10 cellular contexts compared by ENCODE assay signal in the genomic region with DNA sequence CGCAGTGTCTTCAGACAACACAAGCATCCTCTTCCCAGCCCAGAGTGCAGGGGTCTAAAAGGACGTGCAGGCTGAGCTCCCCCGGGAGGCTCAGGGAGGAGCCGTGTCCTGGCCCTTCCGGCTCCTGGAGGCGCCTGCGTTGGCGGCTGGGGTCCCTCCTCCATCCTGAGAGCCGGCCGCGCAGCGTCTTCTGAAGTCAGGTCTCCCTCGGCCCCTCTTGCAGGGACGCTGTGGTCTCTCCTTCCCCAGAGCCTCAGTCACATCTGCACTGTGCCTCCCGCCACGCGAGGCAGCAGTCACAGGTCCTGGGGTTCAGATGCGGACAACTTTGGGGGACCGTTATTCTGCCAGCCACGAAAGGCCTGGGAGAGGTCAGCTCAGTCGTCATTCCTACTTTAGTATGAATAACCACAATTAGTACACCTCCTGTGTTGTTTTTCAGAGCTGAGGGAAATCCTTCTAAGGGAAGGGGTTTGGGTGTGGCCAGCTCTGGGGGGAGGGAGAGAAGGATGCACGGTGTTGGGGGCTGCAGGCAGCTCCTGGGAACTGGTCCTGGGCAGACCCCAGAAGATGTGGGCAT. TPM values are rescaled to one million over a fixed set of nuclear protein-coding genes. Genes with fewer than 3 reads are reported as not detected.
DNase-seq lines count a peak whose midpoint lies in the region; ATAC-seq and TF ChIP-seq lines count a peak whose summit lies in the region.
"Had no signal": no experiment of that assay in that cellular context is flagged by ENCODE, and none has a peak within 500 bp of the region (broad histone marks: within the 10 kb centered on the region; RNA-seq: fewer than 3 reads in every experiment).

No MANE protein-coding gene starts in this region.

- H3K4me3 Mint-ChIP-seq in osteocyte (ENCODE audit: unreplicated experiment), result peak overlapping the region; percentile 14
- H3K4me3 Mint-ChIP-seq in CD4-positive, alpha-beta memory T cell, result no peak overlapping the region

- H3K27me3 ChIP-seq in heart right ventricle (no peaks in the 10 kb centered on the region), SK-N-SH (ENCODE audit: insufficient read depth) (no peaks in the 10 kb centered on the region)
- no peaks in the 10 kb centered on the region for H3K27me3 ChIP-seq in CD4-positive, alpha-beta memory T cell (ENCODE audit: insufficient read depth, low read length)

- no peak overlapping the region for H2AFZ ChIP-seq in SK-N-SH (ENCODE audit: low read depth)

- 48 to 70% methylated on average over 22 of the region's 22 CpGs for WGBS in heart right ventricle, 2 donors
- 72% methylated on average over 22 of the region's 22 CpGs for WGBS in urinary bladder
- WGBS in SK-N-SH (ENCODE audit: low lambda C conversion rate), result 82% methylated on average over 21 of the region's 22 CpGs

- no peak overlapping the region for H3K4me3 ChIP-seq in astrocyte of the spinal cord (ENCODE audit: low read depth, low read length)
- peak overlapping the region in 7 of 10 donors; percentile 2 to 27 (median 14) for H3K4me3 ChIP-seq in heart right ventricle
- no peak overlapping the region for H3K4me3 ChIP-seq in urinary bladder (ENCODE audit: low read depth, low read length)
- no peak overlapping the region for H3K4me3 ChIP-seq in CD4-positive, alpha-beta memory T cell (ENCODE audit: low read length in 2 of 2)
- H3K4me3 ChIP-seq in SK-N-SH (ENCODE audit: low read depth in 2 of 2, low read length in 1 of 2), result no peak overlapping the region
- H3K4me3 ChIP-seq: K562 had no signal

- H3K36me3 ChIP-seq in heart right ventricle (peaks cover 0 to 13% (median 0%) of the 10 kb centered on the region in 9 donors), urinary bladder (ENCODE audit: insufficient read depth) (no peaks in the 10 kb centered on the region), SK-N-SH (replicated peaks in 1 of 2; ENCODE audit: control insufficient read depth in 1 of 2, insufficient read depth in 2 of 2, low read length in 1 of 2) (no peaks in the 10 kb centered on the region)
- no peaks in the 10 kb centered on the region for H3K36me3 ChIP-seq in CD4-positive, alpha-beta memory T cell (ENCODE audit: insufficient read depth, low read length)

- in situ Hi-C loops in astrocyte of the spinal cord (cut with HindIII; ENCODE audit: low sequenced_read_pairs) (no loop called here), G401 (cut with HindIII; ENCODE audit: low sequenced_read_pairs) (no loop called here)

- H3K36me3 Mint-ChIP-seq in osteocyte (ENCODE audit: unreplicated experiment), result peaks cover 7% of the 10 kb centered on the region
- no peaks in the 10 kb centered on the region for H3K36me3 Mint-ChIP-seq in CD4-positive, alpha-beta memory T cell

- H3K4me1 ChIP-seq in heart right ventricle, result peaks cover 37 to 76% (median 58%) of the 10 kb centered on the region in 9 donors
- no peaks in the 10 kb centered on the region for H3K4me1 ChIP-seq in urinary bladder (ENCODE audit: insufficient read depth)
- H3K4me1 ChIP-seq in CD4-positive, alpha-beta memory T cell (ENCODE audit: insufficient read depth, low read length), result no peaks in the 10 kb centered on the region
- no peaks in the 10 kb centered on the region for H3K4me1 ChIP-seq in SK-N-SH (ENCODE audit: control insufficient read depth in 1 of 2, insufficient read depth in 2 of 2, low read depth in 1 of 2, low read length in 1 of 2)

- H3K9me3 Mint-ChIP-seq in osteocyte (ENCODE audit: unreplicated experiment), result no peaks in the 10 kb centered on the region
- no peaks in the 10 kb centered on the region for H3K9me3 Mint-ChIP-seq in CD4-positive, alpha-beta memory T cell

- DNase-seq in astrocyte of the spinal cord (ENCODE audit: low read depth, low spot score) (peak; percentile 71), heart right ventricle (peak; percentile 65 to 68), osteocyte (ENCODE audit: extremely low spot score, unreplicated experiment) (no peak), G401 (ENCODE audit: low spot score) (no peak), SK-N-SH (no peak)
- DNase-seq in CD4-positive, alpha-beta memory T cell, result no peak

- no peak overlapping the region for H3K9ac ChIP-seq in SK-N-SH

- TF ChIP-seq CTCF in astrocyte of the spinal cord (IDR thresholded peaks at IDR 0.05; ENCODE audit: low read depth, low read length) (no peak), heart right ventricle (IDR thresholded peaks at IDR 0.05) (no peak), osteocyte (IDR thresholded peaks at IDR 0.05) (no peak), SK-N-SH (IDR thresholded peaks at IDR 0.05) (no peak)

- H3K4me2 ChIP-seq in SK-N-SH, result no peak overlapping the region

- ATAC-seq in heart right ventricle, result peak; percentile 5 to 73 (median 37)

- POLR2A ChIA-PET in CD4-positive, alpha-beta memory T cell (lab: Charles Lee; ENCODE audit: partially characterized antibody), result no interaction called here
- POLR2A ChIA-PET in SK-N-SH (lab: Yijun Ruan, JAX), result no interaction called here

- no peaks in the 10 kb centered on the region for H3K9me2 ChIP-seq in SK-N-SH

- no peaks in the 10 kb centered on the region for H3K9me3 ChIP-seq in heart right ventricle
- no peaks in the 10 kb centered on the region for H3K9me3 ChIP-seq in CD4-positive, alpha-beta memory T cell (ENCODE audit: control insufficient read depth in 1 of 2, low read length in 2 of 2)
- no peaks in the 10 kb centered on the region for H3K9me3 ChIP-seq in SK-N-SH

- CTCF ChIA-PET in CD4-positive, alpha-beta memory T cell (lab: Charles Lee; ENCODE audit: partially characterized antibody), result no interaction called here
- CTCF ChIA-PET in SK-N-SH (lab: Yijun Ruan, JAX), result interaction anchor here (1.9 kb wide), 1 partner anchor 33 kb away, joined by 8 read pairs; no protein-coding TSS in a partner anchor

- no peaks in the 10 kb centered on the region for H3K27me3 Mint-ChIP-seq in osteocyte (ENCODE audit: unreplicated experiment)
- H3K27me3 Mint-ChIP-seq in CD4-positive, alpha-beta memory T cell, result peaks cover 2 to 3% of the 10 kb centered on the region in 2 donors

- H3K27ac ChIP-seq in heart right ventricle, result peak overlapping the region; percentile 64 to 90 (median 83)
- H3K27ac ChIP-seq in urinary bladder (ENCODE audit: low read depth), result peak overlapping the region; percentile 89
- H3K27ac ChIP-seq in CD4-positive, alpha-beta memory T cell (ENCODE audit: low read depth, low read length), result no peak overlapping the region
- H3K27ac ChIP-seq in SK-N-SH (ENCODE audit: low read depth in 2 of 2, low read length in 1 of 2), result no peak overlapping the region

- H3F3A ChIP-seq in SK-N-SH (replicated peaks; ENCODE audit: insufficient read depth), result no peaks in the 10 kb centered on the region

- no peak for TF ChIP-seq RAD21 in SK-N-SH (IDR thresholded peaks at IDR 0.05; ENCODE audit: low read length)

- no peaks in the 10 kb centered on the region for H3K79me2 ChIP-seq in SK-N-SH (ENCODE audit: insufficient read depth)

- H3K4me1 Mint-ChIP-seq in osteocyte (ENCODE audit: unreplicated experiment), result peaks cover 59% of the 10 kb centered on the region
- peaks cover 0 to 3% (median 0%) of the 10 kb centered on the region in 4 donors for H3K4me1 Mint-ChIP-seq in CD4-positive, alpha-beta memory T cell

- TF ChIP-seq EP300 in SK-N-SH (IDR thresholded peaks at IDR 0.05; ENCODE audit: borderline replicate concordance in 1 of 2, low read depth in 1 of 2, low read length in 1 of 2), result no peak

- intact Hi-C loops in heart right ventricle (cut with DNase I), result loop anchor here in 1 of 10 donors (5.0 kb wide), 1 partner anchor 41 kb away; a partner anchor contains a TSS
- intact Hi-C loops in CD4-positive, alpha-beta memory T cell (cut with micrococcal nuclease), result no loop called here

- H3K27ac Mint-ChIP-seq in osteocyte (ENCODE audit: unreplicated experiment), result peak overlapping the region; percentile 87
- no peak overlapping the region for H3K27ac Mint-ChIP-seq in CD4-positive, alpha-beta memory T cell

- H4K20me1 ChIP-seq in SK-N-SH (ENCODE audit: insufficient read depth), result no peaks in the 10 kb centered on the region

TF ChIP-seq in SK-N-SH, 30 proteins besides CTCF, POLR2A, EP300 and RAD21 (continues in another document):
- TF ChIP-seq EZH2phosphoT487 (IDR thresholded peaks at IDR 0.05; ENCODE audit: borderline replicate concordance, low read depth), result no peak
- TF ChIP-seq NRF1 (IDR thresholded peaks at IDR 0.05; ENCODE audit: low read depth, low read length), result no peak
- TF ChIP-seq, protein P1, sequence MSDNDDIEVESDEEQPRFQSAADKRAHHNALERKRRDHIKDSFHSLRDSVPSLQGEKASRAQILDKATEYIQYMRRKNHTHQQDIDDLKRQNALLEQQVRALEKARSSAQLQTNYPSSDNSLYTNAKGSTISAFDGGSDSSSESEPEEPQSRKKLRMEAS (IDR thresholded peaks at IDR 0.05; ENCODE audit: low read depth), result no peak
- no peak for TF ChIP-seq JUND (IDR thresholded peaks at IDR 0.05)
- no peak for TF ChIP-seq CHD2 (IDR thresholded peaks at IDR 0.05; ENCODE audit: low read length, partially characterized antibody)

RNA-seq across cellular contexts. Expression of a gene that starts 41.2 kb away (rescaled TPM):
- total RNA-seq in heart right ventricle (10 to 100 TPM; 12.4 to 59.8 (median 19.2) TPM), osteocyte (132 and 143 TPM in 2 replicates), urinary bladder (13.3 TPM)
- polyA plus RNA-seq in heart right ventricle (10 to 100 TPM; 12.7 to 24.0 TPM), urinary bladder (86.5 TPM), SK-N-SH (2012; rRNA removed) (6.8 and 12.7 TPM in 2 replicates)
- 1 to 10 TPM; 4.7 to 7.8 TPM for total RNA-seq in CD4-positive, alpha-beta memory T cell
- polyA plus RNA-seq in CD4-positive, alpha-beta memory T cell, result not detected
- total RNA-seq in G401 (2014; rRNA removed; shearing (Covaris generic)), result 12.8 and 14.8 TPM in 2 replicates
- 5.8 and 10.0 TPM in 2 replicates for polyA plus RNA-seq in SK-N-SH (2012; cell fraction: cytosol; rRNA removed)
- 11.8 and 16.7 TPM in 2 replicates for polyA plus RNA-seq in SK-N-SH (2012; cell fraction: nucleus; rRNA removed)
- polyA plus RNA-seq: K562 had no signal

RNA-seq across cellular contexts. Expression of a gene that starts 56.4 kb away (rescaled TPM):
- total RNA-seq in heart right ventricle (not detected), osteocyte (not detected in 2 replicates), urinary bladder (not detected)
- polyA plus RNA-seq in heart right ventricle (not detected), urinary bladder (not detected), SK-N-SH (2012; rRNA removed) (not detected in 2 replicates)
- total RNA-seq in CD4-positive, alpha-beta memory T cell, result not detected
- not detected for polyA plus RNA-seq in CD4-positive, alpha-beta memory T cell
- total RNA-seq in G401 (2014; rRNA removed; shearing (Covaris generic)), result not detected in 2 replicates
- polyA plus RNA-seq in SK-N-SH (2012; cell fraction: cytosol; rRNA removed), result not detected in 2 replicates
- not detected in 2 replicates for polyA plus RNA-seq in SK-N-SH (2012; cell fraction: nucleus; rRNA removed)
- total RNA-seq: bronchial epithelial cell, K562, lower leg skin had no signal
- polyA plus RNA-seq: K562 had no signal

Comparison
In these comparisons a context has a peak if more than half of its experiments do, and no peak if none do; other contexts are left out.
1. DNase-seq: peak in astrocyte of the spinal cord (single experiment) and heart right ventricle (2 of 2); none in osteocyte (single experiment), CD4-positive, alpha-beta memory T cell (0 of 5), G401 (single experiment) and SK-N-SH (single experiment).
2. H3K4me3 ChIP-seq: peak in heart right ventricle (7 of 10); none in astrocyte of the spinal cord (single experiment), urinary bladder (single experiment), CD4-positive, alpha-beta memory T cell (0 of 2) and SK-N-SH (0 of 2).
3. H3K27ac ChIP-seq: peak in heart right ventricle (10 of 10) and urinary bladder (single experiment); none in CD4-positive, alpha-beta memory T cell (single experiment) and SK-N-SH (0 of 2).